Comparison of ENCODE assay signal across 23 cellular contexts in the genomic region with DNA sequence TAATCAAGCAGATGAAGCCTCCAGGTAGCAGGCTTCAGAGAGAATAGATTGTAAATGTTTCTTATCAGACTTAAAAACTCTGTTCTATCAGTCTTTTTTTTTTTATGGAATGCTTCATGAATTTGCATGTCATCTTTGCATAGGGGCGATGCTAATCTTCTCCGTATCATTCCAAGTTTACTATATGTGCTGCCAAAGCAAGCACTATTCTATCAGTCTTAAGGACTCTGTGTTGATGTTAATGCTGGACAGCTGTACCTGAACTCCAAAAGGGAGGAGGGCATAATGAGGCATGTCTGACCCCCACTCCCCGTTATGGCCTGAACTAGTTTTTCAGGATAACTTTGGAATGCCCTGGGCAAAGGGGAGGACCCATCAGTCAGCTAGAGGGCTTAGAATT.
"Had no signal": no experiment of that assay in that cellular context is flagged by ENCODE, and none has a peak within 500 bp of the region (broad histone marks: within the 10 kb centered on the region; RNA-seq: fewer than 3 reads in every experiment).

No MANE protein-coding gene starts in this region.

- H3K9me3 Mint-ChIP-seq: natural killer cell; stimulated activated memory B cell treated with anti-CD40 and anti-IgM and Interleukin-4, amounts not matched to agents 10 μg/mL and 1 μg/mL and 100 μg/mL, for 72 hours had no signal

- H3K4me1 ChIP-seq: psoas muscle, sigmoid colon, upper lobe of right lung, uterus had no signal

- H3K36me3 Mint-ChIP-seq: memory B cell; natural killer cell; stimulated activated memory B cell treated with anti-CD40 and anti-IgM and Interleukin-4, amounts not matched to agents 10 μg/mL and 1 μg/mL and 100 μg/mL, for 72 hours had no signal

- H3K4me3 Mint-ChIP-seq: memory B cell; natural killer cell; stimulated activated memory B cell treated with anti-CD40 and anti-IgM and Interleukin-4, amounts not matched to agents 10 μg/mL and 1 μg/mL and 100 μg/mL, for 72 hours had no signal

- H3K36me3 ChIP-seq: ovary, sigmoid colon, thoracic aorta, tibial nerve, upper lobe of right lung, uterus had no signal

- H3K27ac Mint-ChIP-seq: memory B cell; natural killer cell; stimulated activated memory B cell treated with anti-CD40 and anti-IgM and Interleukin-4, amounts not matched to agents 10 μg/mL and 1 μg/mL and 100 μg/mL, for 72 hours had no signal

- DNase-seq: dorsolateral prefrontal cortex; effector CD4-positive, alpha-beta T cell; hypothalamus; kidney; natural killer cell; occipital lobe; ovary; posterior cingulate gyrus; psoas muscle; right cardiac atrium; sigmoid colon; stimulated activated CD4-positive, alpha-beta T cell treated with anti-CD3 and anti-CD28 coated beads, Interleukin-2, amount 100 ng/mL, for 24 hours; stimulated activated CD4-positive, alpha-beta T cell treated with anti-CD3 and anti-CD28 coated beads, Interleukin-4, amount 100 ng/mL, for 24 hours; stimulated activated naive CD8-positive, alpha-beta T cell treated with anti-CD3 and anti-CD28 coated beads, Interleukin-15, Interleukin-2, amounts not matched to agents 100 U/mL and 50 U/mL, for 24 hours; upper lobe of right lung; uterus had no signal

- H3K9me3 ChIP-seq: sigmoid colon, thoracic aorta, upper lobe of right lung, uterus had no signal

- H3K27ac ChIP-seq: dorsolateral prefrontal cortex, ovary, psoas muscle, sigmoid colon, thoracic aorta, tibial nerve, upper lobe of right lung had no signal

- H3K27me3 ChIP-seq: dorsolateral prefrontal cortex, ovary, sigmoid colon, tibial nerve, upper lobe of right lung, uterus had no signal

- H3K4me1 Mint-ChIP-seq: memory B cell; natural killer cell; stimulated activated memory B cell treated with anti-CD40 and anti-IgM and Interleukin-4, amounts not matched to agents 10 μg/mL and 1 μg/mL and 100 μg/mL, for 72 hours had no signal

- H3K4me3 ChIP-seq: dorsolateral prefrontal cortex, lung, ovary, psoas muscle, sigmoid colon, thoracic aorta, tibial nerve, upper lobe of right lung, uterus had no signal

- ATAC-seq: left lobe of liver; natural killer cell; psoas muscle; right cardiac atrium; stimulated activated memory B cell treated with anti-CD40 and anti-IgM and Interleukin-4, amounts not matched to agents 10 μg/mL and 1 μg/mL and 100 μg/mL, for 72 hours; stimulated activated naive CD8-positive, alpha-beta T cell treated with anti-CD3 and anti-CD28 coated beads, Interleukin-15, Interleukin-2, amounts not matched to agents 100 U/mL and 50 U/mL, for 24 hours; upper lobe of right lung had no signal

- FAIRE-seq: frontal cortex, kidney had no signal

- H3K27me3 Mint-ChIP-seq: memory B cell; stimulated activated memory B cell treated with anti-CD40 and anti-IgM and Interleukin-4, amounts not matched to agents 10 μg/mL and 1 μg/mL and 100 μg/mL, for 72 hours had no signal
